Comparison of ENCODE assay signal across 23 cellular contexts in genomic region chr12:51413791-51414190, GRCh38.
"Had no signal": no experiment of that assay in that cellular context is flagged by ENCODE, and none has a peak within 500 bp of the region (broad histone marks: within the 10 kb centered on the region; RNA-seq: fewer than 3 reads in every experiment).

No MANE protein-coding gene starts in this region.

- H3K4me3 Mint-ChIP-seq: naive thymus-derived CD4-positive, alpha-beta T cell; natural killer cell treated with Interleukin-12 subunit alpha and Interleukin-12 subunit beta and Interleukin-15 and Interleukin-18, amount 100 ng/mL, for 72 hours; stimulated activated naive B cell treated with anti-CD40 and anti-IgM and Interleukin-4, amounts not matched to agents 10 μg/mL and 1 μg/mL and 100 μg/mL, for 72 hours; stimulated activated naive CD8-positive, alpha-beta T cell treated with anti-CD3 and anti-CD28 coated beads, Interleukin-15, Interleukin-2, amounts not matched to agents 100 ng/mL and 50 ng/mL, for 24 hours; type B pancreatic cell had no signal

- H3K9me3 ChIP-seq: left ventricle myocardium inferior, mucosa of descending colon, ovary, right atrium auricular region, right lobe of liver, suprapubic skin, thoracic aorta, tibial artery, uterus had no signal

- DNase-seq: islet precursor cell; left ventricle myocardium inferior; mesendoderm; midbrain; mucosa of descending colon; naive thymus-derived CD4-positive, alpha-beta T cell; ovary; right lobe of liver; stimulated activated CD4-positive, alpha-beta T cell treated with anti-CD3 and anti-CD28 coated beads, Interleukin-12 subunit alpha, Interleukin-12 subunit beta, amount 100 ng/mL, for 4 hours; stimulated activated CD4-positive, alpha-beta T cell treated with anti-CD3 and anti-CD28 coated beads, Interleukin-15, amount 100 ng/mL, for 24 hours; stimulated activated CD4-positive, alpha-beta T cell treated with anti-CD3 and anti-CD28 coated beads, Interleukin-2, amount 100 ng/mL, for 24 hours; stimulated activated CD4-positive, alpha-beta T cell treated with anti-CD3 and anti-CD28 coated beads, Interleukin-4, amount 100 ng/mL, for 1 hour; stimulated activated naive B cell treated with anti-CD40 and anti-IgM and Interleukin-4, amounts not matched to agents 10 μg/mL and 1 μg/mL and 100 μg/mL, for 72 hours; tibial artery; uterus had no signal

- H3K36me3 Mint-ChIP-seq: natural killer cell treated with Interleukin-12 subunit alpha and Interleukin-12 subunit beta and Interleukin-15 and Interleukin-18, amount 100 ng/mL, for 72 hours; stimulated activated naive B cell treated with anti-CD40 and anti-IgM and Interleukin-4, amounts not matched to agents 10 μg/mL and 1 μg/mL and 100 μg/mL, for 72 hours; type B pancreatic cell had no signal

- H3K27ac ChIP-seq: hepatocyte, left ventricle myocardium inferior, ovary, right atrium auricular region, right lobe of liver, suprapubic skin, thoracic aorta, tibial artery, uterus had no signal

- H3K9me3 Mint-ChIP-seq: naive thymus-derived CD4-positive, alpha-beta T cell; natural killer cell treated with Interleukin-12 subunit alpha and Interleukin-12 subunit beta and Interleukin-15 and Interleukin-18, amount 100 ng/mL, for 72 hours; stimulated activated naive B cell treated with anti-CD40 and anti-IgM and Interleukin-4, amounts not matched to agents 10 μg/mL and 1 μg/mL and 100 μg/mL, for 72 hours; stimulated activated naive CD8-positive, alpha-beta T cell treated with anti-CD3 and anti-CD28 coated beads, Interleukin-15, Interleukin-2, amounts not matched to agents 100 ng/mL and 50 ng/mL, for 24 hours; type B pancreatic cell had no signal

- H3K4me3 ChIP-seq: hepatocyte, left ventricle myocardium inferior, lung, mucosa of descending colon, ovary, right atrium auricular region, right lobe of liver, suprapubic skin, thoracic aorta, tibial artery, uterus had no signal

- H3K27ac Mint-ChIP-seq: naive thymus-derived CD4-positive, alpha-beta T cell; stimulated activated naive B cell treated with anti-CD40 and anti-IgM and Interleukin-4, amounts not matched to agents 10 μg/mL and 1 μg/mL and 100 μg/mL, for 72 hours; stimulated activated naive CD8-positive, alpha-beta T cell treated with anti-CD3 and anti-CD28 coated beads, Interleukin-15, Interleukin-2, amounts not matched to agents 100 ng/mL and 50 ng/mL, for 24 hours; type B pancreatic cell had no signal

- H3K27me3 Mint-ChIP-seq: natural killer cell treated with Interleukin-12 subunit alpha and Interleukin-12 subunit beta and Interleukin-15 and Interleukin-18, amount 100 ng/mL, for 72 hours; stimulated activated naive B cell treated with anti-CD40 and anti-IgM and Interleukin-4, amounts not matched to agents 10 μg/mL and 1 μg/mL and 100 μg/mL, for 72 hours; stimulated activated naive CD8-positive, alpha-beta T cell treated with anti-CD3 and anti-CD28 coated beads, Interleukin-15, Interleukin-2, amounts not matched to agents 100 ng/mL and 50 ng/mL, for 24 hours; type B pancreatic cell had no signal

- H3K36me3 ChIP-seq: left ventricle myocardium inferior, ovary, right atrium auricular region, right lobe of liver, suprapubic skin, thoracic aorta, tibial artery, uterus had no signal
